ENCODE assay signal across 16 cellular contexts in the genomic region with DNA sequence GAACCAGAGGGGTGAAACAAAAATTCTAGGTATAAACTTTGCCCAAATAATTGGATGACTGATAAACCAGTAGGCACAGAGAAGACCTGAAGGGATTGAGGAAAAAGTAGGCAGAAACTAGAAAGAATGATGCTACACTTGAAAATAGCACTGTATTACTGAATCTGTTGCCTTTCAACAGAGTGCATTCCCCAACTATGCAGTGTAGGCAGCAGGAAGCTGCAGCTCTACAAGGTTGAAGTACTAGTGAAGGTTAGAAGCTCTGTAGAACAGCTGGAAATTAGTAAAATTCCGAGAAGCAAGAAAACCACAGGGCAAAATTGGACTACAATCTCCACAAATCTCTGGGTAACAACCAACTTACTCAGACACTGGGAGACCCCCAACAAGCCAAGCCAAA.
"Had no signal": no experiment of that assay in that cellular context is flagged by ENCODE, and none has a peak within 500 bp of the region (broad histone marks: within the 10 kb centered on the region; RNA-seq: fewer than 3 reads in every experiment).

No MANE protein-coding gene starts in this region.

- H3K27ac Mint-ChIP-seq: activated CD4-positive, alpha-beta memory T cell treated with anti-CD3 and anti-CD28 coated beads for 36 hours had no signal

- H3K9me3 ChIP-seq: pancreas, right lobe of liver had no signal

- H3K4me3 ChIP-seq: esophagus squamous epithelium, lung, pancreas, right lobe of liver had no signal

- H3K27me3 ChIP-seq: esophagus squamous epithelium, pancreas, right lobe of liver had no signal

- DNase-seq: activated CD4-positive, alpha-beta memory T cell treated with anti-CD3 and anti-CD28 coated beads for 36 hours; activated CD4-positive, alpha-beta T cell treated with anti-CD3 and anti-CD28 coated beads for 4 hours; activated effector memory CD4-positive, alpha-beta T cell treated with Interleukin-2 at 50 U/mL for 16 hours; activated naive CD4-positive, alpha-beta T cell treated with anti-CD3 and anti-CD28 coated beads, Interleukin-2, amount 50 U/mL, for 16 hours; activated T-cell treated with anti-CD3 and anti-CD28 coated beads, Interleukin-2, amount 50 U/mL, for 24 hours; dermis blood vessel endothelial cell; effector memory CD4-positive, alpha-beta T cell; esophagus squamous epithelium; left cardiac atrium; pancreas; right lobe of liver; small intestine; stimulated activated CD4-positive, alpha-beta T cell treated with anti-CD3 and anti-CD28 coated beads, Interleukin-15, amount 100 ng/mL, for 24 hours; stimulated activated CD4-positive, alpha-beta T cell treated with anti-CD3 and anti-CD28 coated beads, Interleukin-2, amount 100 ng/mL, for 48 hours; T-helper 2 cell had no signal

- ATAC-seq: left cardiac atrium, right lobe of liver had no signal

- H3K36me3 ChIP-seq: pancreas, right lobe of liver had no signal

- H3K27me3 Mint-ChIP-seq: activated CD4-positive, alpha-beta memory T cell treated with anti-CD3 and anti-CD28 coated beads for 36 hours; activated T-cell treated with anti-CD3 and anti-CD28 coated beads, Interleukin-2, amount 50 U/mL, for 24 hours had no signal

- H3K27ac ChIP-seq: esophagus squamous epithelium, pancreas, right lobe of liver had no signal

- H3K4me3 Mint-ChIP-seq: activated CD4-positive, alpha-beta memory T cell treated with anti-CD3 and anti-CD28 coated beads for 36 hours; activated T-cell treated with anti-CD3 and anti-CD28 coated beads, Interleukin-2, amount 50 U/mL, for 24 hours had no signal
